Comparison of ENCODE assay signal across 1 cellular context in genomic region chr4:159106636-159107035, GRCh38.
TF ChIP-seq lines count a peak whose summit lies in the region.

No MANE protein-coding gene starts in this region.

TF ChIP-seq in H1, 55 proteins besides CTCF, POLR2A, EP300 and RAD21 (continued from another document):
- no peak for TF ChIP-seq CHD7 (IDR thresholded peaks at IDR 0.05; ENCODE audit: insufficient replicate concordance, low read length)
- TF ChIP-seq SP4 (IDR thresholded peaks at IDR 0.05; ENCODE audit: low read length): no peak
- TF ChIP-seq GABPA (IDR thresholded peaks at IDR 0.05; ENCODE audit: borderline replicate concordance, insufficient read depth, low read length): no peak
TF ChIP-seq in H1: peak in this region for 0.
